Comparison of ENCODE assay signal across 13 cellular contexts in the genomic region with DNA sequence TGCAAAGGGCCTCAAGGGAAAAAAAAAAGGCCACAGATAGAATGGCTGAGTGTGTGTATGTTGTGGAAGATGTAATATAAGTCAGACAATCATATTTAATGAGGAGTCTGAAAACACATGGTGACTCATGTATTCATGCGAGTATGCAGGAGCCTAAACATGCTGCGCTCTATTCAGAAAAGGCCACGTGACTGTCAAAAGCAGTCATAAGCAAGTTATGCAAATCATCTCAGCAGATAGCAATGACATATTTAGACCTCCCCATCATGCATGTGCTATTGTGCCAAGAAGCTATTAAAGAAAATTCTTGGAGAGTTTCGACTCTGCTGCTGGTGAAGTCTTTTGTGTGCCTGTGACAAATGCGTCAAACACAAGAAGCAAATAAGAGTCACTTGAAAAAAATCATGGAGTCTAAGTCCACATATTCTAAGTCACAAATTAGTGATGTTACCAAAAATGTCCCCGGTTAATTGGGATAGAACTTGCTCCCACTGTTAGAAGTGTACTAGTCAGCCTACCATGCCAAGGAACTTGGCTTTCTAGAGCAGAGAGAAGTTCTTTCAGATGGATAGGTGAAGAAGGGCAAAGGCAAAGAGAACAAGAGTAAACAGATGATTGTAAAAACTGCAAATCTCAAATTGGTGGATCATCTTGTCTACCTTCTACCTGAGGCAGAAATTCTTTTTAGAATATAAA. TPM values are rescaled to one million over a fixed set of nuclear protein-coding genes. Genes with fewer than 3 reads are reported as not detected.
DNase-seq lines count a peak whose midpoint lies in the region; ATAC-seq and TF ChIP-seq lines count a peak whose summit lies in the region.
"Had no signal": no experiment of that assay in that cellular context is flagged by ENCODE, and none has a peak within 500 bp of the region (broad histone marks: within the 10 kb centered on the region; RNA-seq: fewer than 3 reads in every experiment).

No MANE protein-coding gene starts in this region.

- POLR2A ChIA-PET in MCF 10A (lab: Yijun Ruan, JAX), result interaction anchor here (0.6 kb wide), 1 partner anchor 129 kb away, joined by 3 read pairs; no protein-coding TSS in a partner anchor

- H3K27ac ChIP-seq in breast epithelium, result no peak overlapping the region
- H3K27ac ChIP-seq in smooth muscle cell (ENCODE audit: low read depth), result peak overlapping the region; percentile 62
- H3K27ac ChIP-seq: A549 had no signal

- H3K4me3 ChIP-seq in breast epithelium (no peak overlapping the region), smooth muscle cell (no peak overlapping the region)
- H3K4me3 ChIP-seq: A549, body of pancreas had no signal

- no peak for ATAC-seq in HG03280 (IDR thresholded peaks at IDR 0.05; ENCODE audit: unreplicated experiment)
- ATAC-seq: A549, body of pancreas, Panc1 had no signal

- H3K27ac Mint-ChIP-seq in MCF 10A (ENCODE audit: low read depth, unreplicated experiment), result no peak overlapping the region

- H4K20me1 ChIP-seq in smooth muscle cell (ENCODE audit: low read depth), result no peaks in the 10 kb centered on the region

- H2AFZ ChIP-seq in smooth muscle cell (ENCODE audit: low read depth), result no peak overlapping the region

- H3K4me3 Mint-ChIP-seq in MCF 10A (ENCODE audit: unreplicated experiment), result no peak overlapping the region

- WGBS in smooth muscle cell (ENCODE audit: low lambda C conversion rate), result 48% methylated on average over 6 of the region's 6 CpGs

- CTCF ChIA-PET in MCF 10A (lab: Yijun Ruan, JAX), result interaction anchor here (0.6 to 1.0 kb wide), 2 partner anchors 121 to 643 kb away, joined by 3 to 4 read pairs; a partner anchor contains a TSS

- BruUV-seq in MCF 10A (replicated peaks; lab: Mats Ljungman, UMichigan), result no TSS peak

- DNase-seq in MCF 10A (ENCODE audit: unreplicated experiment) (peak; percentile 76), breast epithelium (ENCODE audit: low spot score in 2 of 2) (no peak), SW480 (ENCODE audit: low spot score) (peak; percentile 52), fibroblast of peridontal ligament (ENCODE audit: extremely low read depth) (peak; percentile 97), smooth muscle cell (lab: John Stamatoyannopoulos, UW; ENCODE audit: unreplicated experiment) (no peak), islet precursor cell (no peak), NCI-H345 (lab: John Stamatoyannopoulos, UW) (no peak)
- DNase-seq: body of pancreas; GDM1; stimulated activated CD4-positive, alpha-beta T cell treated with anti-CD3 and anti-CD28 coated beads, Interleukin-4, amount 100 ng/mL, for 24 hours had no signal

- H3K4me1 Mint-ChIP-seq in MCF 10A (ENCODE audit: insufficient read depth, unreplicated experiment), result peaks cover 12% of the 10 kb centered on the region

- no peaks in the 10 kb centered on the region for H3K79me2 ChIP-seq in smooth muscle cell (ENCODE audit: low read depth)

- TF ChIP-seq CTCF in MCF 10A (IDR thresholded peaks at IDR 0.05; ENCODE audit: unreplicated experiment) (no peak), breast epithelium (IDR thresholded peaks at IDR 0.05) (no peak), smooth muscle cell (IDR thresholded peaks at IDR 0.05; ENCODE audit: borderline replicate concordance, insufficient read depth, poor library complexity, severe bottlenecking) (no peak)

- H3K36me3 ChIP-seq in breast epithelium (no peaks in the 10 kb centered on the region), smooth muscle cell (ENCODE audit: low read depth) (no peaks in the 10 kb centered on the region)

- intact Hi-C loops in MCF 10A (cut with micrococcal nuclease) (no loop called here), breast epithelium (cut with DNase I; ENCODE audit: low total_unique reads) (no loop called here)

- H3K4me2 ChIP-seq in smooth muscle cell, result peak overlapping the region; percentile 32

- H3K4me1 ChIP-seq in breast epithelium (peaks cover 0 to 5% of the 10 kb centered on the region in 2 donors), smooth muscle cell (ENCODE audit: low read depth) (peaks cover 6% of the 10 kb centered on the region)

- H3K9me3 Mint-ChIP-seq in MCF 10A (ENCODE audit: unreplicated experiment), result no peaks in the 10 kb centered on the region

- no peak overlapping the region for H3K9ac ChIP-seq in smooth muscle cell (ENCODE audit: low read depth)

- H3K36me3 Mint-ChIP-seq in MCF 10A (ENCODE audit: insufficient read depth, unreplicated experiment), result no peaks in the 10 kb centered on the region

- no peaks in the 10 kb centered on the region for H3F3A ChIP-seq in smooth muscle cell (ENCODE audit: low read depth)

- no peak for TF ChIP-seq POLR2A in breast epithelium (IDR thresholded peaks at IDR 0.05)

- H3K27me3 ChIP-seq in breast epithelium, result no peaks in the 10 kb centered on the region
- no peaks in the 10 kb centered on the region for H3K27me3 ChIP-seq in smooth muscle cell (ENCODE audit: low read depth)
- H3K27me3 ChIP-seq: body of pancreas had no signal

- H3K9me3 ChIP-seq in breast epithelium (no peaks in the 10 kb centered on the region), smooth muscle cell (replicated peaks; ENCODE audit: low read depth) (no peaks in the 10 kb centered on the region)
- H3K9me3 ChIP-seq: A549, body of pancreas had no signal

- H3K27me3 Mint-ChIP-seq in MCF 10A (ENCODE audit: insufficient read depth, unreplicated experiment), result no peaks in the 10 kb centered on the region

RNA-seq across cellular contexts. Expression of a gene that starts 5.0 kb away (rescaled TPM):
- total RNA-seq in MCF 10A (2022) (not detected in 2 replicates), breast epithelium (10 to 100 TPM; 19.7 to 22.6 (median 22.5) TPM), smooth muscle cell (4.3 and 4.6 TPM in 2 replicates)
- polyA plus RNA-seq in smooth muscle cell, result 2.3 and 3.5 TPM in 2 replicates

Comparison
In these comparisons a context has a peak if more than half of its experiments do, and no peak if none do; other contexts are left out.
1. DNase-seq: peak in MCF 10A (single experiment), SW480 (single experiment) and fibroblast of peridontal ligament (single experiment); none in breast epithelium (0 of 2), smooth muscle cell (single experiment), islet precursor cell (single experiment) and NCI-H345 (single experiment).